24 cellular contexts compared by ENCODE assay signal in genomic region chr1:176950736-176951308, GRCh38.
"Had no signal": no experiment of that assay in that cellular context is flagged by ENCODE, and none has a peak within 500 bp of the region (broad histone marks: within the 10 kb centered on the region; RNA-seq: fewer than 3 reads in every experiment).

No MANE protein-coding gene starts in this region.

- H3K27me3 ChIP-seq: colonic mucosa, dorsolateral prefrontal cortex, heart right ventricle, left lung, sigmoid colon, upper lobe of left lung had no signal

- H3K4me3 ChIP-seq: colonic mucosa, dorsolateral prefrontal cortex, heart right ventricle, left lung, lung, sigmoid colon, smooth muscle cell, upper lobe of left lung had no signal

- H3K27me3 Mint-ChIP-seq: activated CD4-positive, alpha-beta memory T cell treated with anti-CD3 and anti-CD28 coated beads for 36 hours; activated naive CD4-positive, alpha-beta T cell treated with anti-CD3 and anti-CD28 coated beads, Interleukin-2, amount 10 ng/mL, durations not matched to agents 7 days and 5 days had no signal

- H3K36me3 Mint-ChIP-seq: activated CD4-positive, alpha-beta memory T cell treated with anti-CD3 and anti-CD28 coated beads for 36 hours; activated naive CD4-positive, alpha-beta T cell treated with anti-CD3 and anti-CD28 coated beads, Interleukin-2, amount 10 ng/mL, durations not matched to agents 7 days and 5 days; naive thymus-derived CD4-positive, alpha-beta T cell had no signal

- H3K9me3 Mint-ChIP-seq: activated B cell treated with CpG ODN at 0.5 μM for 24 hours; activated CD4-positive, alpha-beta memory T cell treated with anti-CD3 and anti-CD28 coated beads for 36 hours; activated naive CD4-positive, alpha-beta T cell treated with anti-CD3 and anti-CD28 coated beads, Interleukin-2, amount 10 ng/mL, durations not matched to agents 7 days and 5 days; T-helper 1 cell treated with Interleukin-12 subunit alpha and Interleukin-12 subunit beta and Interleukin-4 antibody, amounts not matched to agents 30 μg/mL and 1 μg/mL, for 36 hours had no signal

- ATAC-seq: heart right ventricle; left lung; naive thymus-derived CD4-positive, alpha-beta T cell had no signal

- H3K4me1 ChIP-seq: colonic mucosa, heart right ventricle, left lung, sigmoid colon, upper lobe of left lung had no signal

- DNase-seq: activated B cell treated with CpG ODN at 0.5 μM for 24 hours; activated CD4-positive, alpha-beta memory T cell treated with anti-CD3 and anti-CD28 coated beads for 36 hours; activated CD4-positive, alpha-beta T cell treated with anti-CD3 and anti-CD28 coated beads for 4 hours; activated effector memory CD4-positive, alpha-beta T cell treated with Interleukin-2 at 50 U/mL for 16 hours; activated naive CD4-positive, alpha-beta T cell treated with anti-CD3 and anti-CD28 coated beads, Interleukin-2, amount 10 ng/mL, durations not matched to agents 7 days and 5 days; activated T-cell treated with anti-CD3 and anti-CD28 coated beads, Interleukin-2, amount 50 U/mL, for 48 hours; amygdala; colonic mucosa; dorsolateral prefrontal cortex; heart right ventricle; kidney glomerular epithelial cell; left lung; naive thymus-derived CD4-positive, alpha-beta T cell; retina; sigmoid colon; stimulated activated CD4-positive, alpha-beta T cell treated with anti-CD3 and anti-CD28 coated beads, Interleukin-15, amount 100 ng/mL, for 24 hours; stimulated activated naive CD4-positive, alpha-beta T cell treated with Interleukin-2 at 50 U/mL for 16 hours; T1000; upper lobe of left lung had no signal

- H3K36me3 ChIP-seq: colonic mucosa, heart right ventricle, left lung, sigmoid colon, upper lobe of left lung had no signal

- H3K4me2 ChIP-seq: smooth muscle cell had no signal

- H3K4me3 Mint-ChIP-seq: activated B cell treated with CpG ODN at 0.5 μM for 24 hours; activated CD4-positive, alpha-beta memory T cell treated with anti-CD3 and anti-CD28 coated beads for 36 hours; activated naive CD4-positive, alpha-beta T cell treated with anti-CD3 and anti-CD28 coated beads, Interleukin-2, amount 10 ng/mL, durations not matched to agents 7 days and 5 days; naive thymus-derived CD4-positive, alpha-beta T cell; neural crest cell; T-helper 1 cell treated with Interleukin-12 subunit alpha and Interleukin-12 subunit beta and Interleukin-4 antibody, amounts not matched to agents 30 μg/mL and 1 μg/mL, for 36 hours had no signal

- H3K9me3 ChIP-seq: colonic mucosa, heart right ventricle, left lung, sigmoid colon, upper lobe of left lung had no signal

- H3K27ac Mint-ChIP-seq: activated B cell treated with CpG ODN at 0.5 μM for 24 hours; activated CD4-positive, alpha-beta memory T cell treated with anti-CD3 and anti-CD28 coated beads for 36 hours; activated naive CD4-positive, alpha-beta T cell treated with anti-CD3 and anti-CD28 coated beads, Interleukin-2, amount 10 ng/mL, durations not matched to agents 7 days and 5 days; progenitor cell of endocrine pancreas; T-helper 1 cell treated with Interleukin-12 subunit alpha and Interleukin-12 subunit beta and Interleukin-4 antibody, amounts not matched to agents 30 μg/mL and 1 μg/mL, for 36 hours had no signal

- H3K27ac ChIP-seq: colonic mucosa, dorsolateral prefrontal cortex, heart right ventricle, left lung, sigmoid colon, upper lobe of left lung had no signal

- H3K4me1 Mint-ChIP-seq: activated B cell treated with CpG ODN at 0.5 μM for 24 hours; activated naive CD4-positive, alpha-beta T cell treated with anti-CD3 and anti-CD28 coated beads, Interleukin-2, amount 10 ng/mL, durations not matched to agents 7 days and 5 days; naive thymus-derived CD4-positive, alpha-beta T cell had no signal
